ENCODE assay signal across 1 cellular context in the genomic region with DNA sequence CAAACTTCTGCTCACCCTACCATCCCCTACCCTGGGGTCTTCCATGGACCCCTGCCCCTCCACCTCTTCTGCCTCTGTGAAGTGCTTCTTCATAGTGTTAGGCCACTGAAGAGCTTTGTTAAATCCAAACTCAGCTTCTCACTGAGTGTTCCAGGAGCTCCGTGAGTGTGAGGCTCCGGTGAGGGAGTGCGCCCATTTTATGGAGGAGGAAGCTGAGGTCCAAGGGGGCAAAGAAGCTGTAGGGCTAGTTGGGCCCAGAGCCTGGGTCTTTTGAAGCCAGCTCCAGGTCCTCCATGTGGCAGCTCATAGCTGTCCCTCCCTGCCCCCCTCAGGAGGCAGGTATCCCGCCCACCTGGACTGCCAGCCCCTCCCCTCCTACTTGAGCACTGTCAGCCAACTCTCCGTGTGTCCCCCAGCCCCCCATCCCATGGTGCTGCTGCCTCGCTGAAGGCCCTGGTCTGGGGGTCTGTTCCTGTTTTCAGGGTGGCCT.
TF ChIP-seq lines count a peak whose summit lies in the region.

No MANE protein-coding gene starts in this region.

TF ChIP-seq in SK-N-SH, 30 proteins besides CTCF, POLR2A, EP300 and RAD21 (continued from another document):
- TF ChIP-seq, protein P1, sequence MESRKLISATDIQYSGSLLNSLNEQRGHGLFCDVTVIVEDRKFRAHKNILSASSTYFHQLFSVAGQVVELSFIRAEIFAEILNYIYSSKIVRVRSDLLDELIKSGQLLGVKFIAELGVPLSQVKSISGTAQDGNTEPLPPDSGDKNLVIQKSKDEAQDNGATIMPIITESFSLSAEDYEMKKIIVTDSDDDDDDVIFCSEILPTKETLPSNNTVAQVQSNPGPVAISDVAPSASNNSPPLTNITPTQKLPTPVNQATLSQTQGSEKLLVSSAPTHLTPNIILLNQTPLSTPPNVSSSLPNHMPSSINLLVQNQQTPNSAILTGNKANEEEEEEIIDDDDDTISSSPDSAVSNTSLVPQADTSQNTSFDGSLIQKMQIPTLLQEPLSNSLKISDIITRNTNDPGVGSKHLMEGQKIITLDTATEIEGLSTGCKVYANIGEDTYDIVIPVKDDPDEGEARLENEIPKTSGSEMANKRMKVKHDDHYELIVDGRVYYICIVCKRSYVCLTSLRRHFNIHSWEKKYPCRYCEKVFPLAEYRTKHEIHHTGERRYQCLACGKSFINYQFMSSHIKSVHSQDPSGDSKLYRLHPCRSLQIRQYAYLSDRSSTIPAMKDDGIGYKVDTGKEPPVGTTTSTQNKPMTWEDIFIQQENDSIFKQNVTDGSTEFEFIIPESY (IDR thresholded peaks at IDR 0.05; ENCODE audit: borderline replicate concordance, low read depth) = no peak
- TF ChIP-seq MEF2A (IDR thresholded peaks at IDR 0.05; ENCODE audit: borderline replicate concordance, low read depth) (no peak), EZH2phosphoT487 (IDR thresholded peaks at IDR 0.05; ENCODE audit: borderline replicate concordance, low read depth) (no peak), TCF12 (IDR thresholded peaks at IDR 0.05) (no peak)
- TF ChIP-seq, protein P2, sequence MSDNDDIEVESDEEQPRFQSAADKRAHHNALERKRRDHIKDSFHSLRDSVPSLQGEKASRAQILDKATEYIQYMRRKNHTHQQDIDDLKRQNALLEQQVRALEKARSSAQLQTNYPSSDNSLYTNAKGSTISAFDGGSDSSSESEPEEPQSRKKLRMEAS (IDR thresholded peaks at IDR 0.05; ENCODE audit: low read depth) = no peak
